24 cellular contexts compared by ENCODE assay signal in genomic region chr2:240872317-240873097, GRCh38. TPM values are rescaled to one million over a fixed set of nuclear protein-coding genes. Genes with fewer than 3 reads are reported as not detected.
DNase-seq lines count a peak whose midpoint lies in the region; ATAC-seq and TF ChIP-seq lines count a peak whose summit lies in the region.
"Had no signal": no experiment of that assay in that cellular context is flagged by ENCODE, and none has a peak within 500 bp of the region (broad histone marks: within the 10 kb centered on the region; RNA-seq: fewer than 3 reads in every experiment).

No MANE protein-coding gene starts in this region.

- WGBS in spleen, 5 donors = 88 to 93% (median 89%) methylated on average over 13 to 17 of the region's 17 CpGs

- H3K9me3 ChIP-seq in spleen = no peaks in the 10 kb centered on the region
- H3K9me3 ChIP-seq: BLaER1 had no signal

- no peak overlapping the region for H3K4me3 ChIP-seq in spleen
- H3K4me3 ChIP-seq: BLaER1, GM12878 had no signal

- peaks cover 0 to 26% (median 8%) of the 10 kb centered on the region in 6 donors for H3K4me1 ChIP-seq in spleen

- intact Hi-C loops in spleen (cut with DNase I; ENCODE audit: low total_unique reads) = no loop called here

- no peaks in the 10 kb centered on the region for H3K36me3 ChIP-seq in spleen
- H3K36me3 ChIP-seq: BLaER1 had no signal

- DNase-seq in DMS 273 (lab: John Stamatoyannopoulos, UW; ENCODE audit: unreplicated experiment) = peak; percentile 35
- DNase-seq in DMS 273 treated with DMSO at 0.1 percent for 48 hours (lab: John Stamatoyannopoulos, UW) = no peak
- DNase-seq in NCI-H69 (lab: John Stamatoyannopoulos, UW) = peak; percentile 43
- DNase-seq in left lobe of liver (ENCODE audit: low spot score) = peak; percentile 68
- peak; percentile 71 for DNase-seq in spleen
- no peak for DNase-seq in amygdala (lab: John Stamatoyannopoulos, UW)
- DNase-seq in NCI-H1694 treated with DMSO at 0.1 percent for 48 hours (lab: John Stamatoyannopoulos, UW) = no peak
- DNase-seq: CD8-positive, alpha-beta T cell; GDM1; NCI-H1105 treated with DMSO at 0.1 percent for 48 hours; NCI-H187 treated with DMSO at 0.1 percent for 48 hours; NCI-H345; NCI-H526; OCI-M1; SIG-M5 had no signal

- ATAC-seq in left lobe of liver (no peak), HG02798 (IDR thresholded peaks at IDR 0.05; ENCODE audit: poor library complexity, unreplicated experiment) (no peak)
- ATAC-seq: CD8-positive, alpha-beta T cell; GM12878 had no signal

- no peaks in the 10 kb centered on the region for H3K27me3 ChIP-seq in spleen (replicated peaks in 1 of 7)
- H3K27me3 ChIP-seq: BLaER1 had no signal

- no peak for TF ChIP-seq POLR2A in spleen (IDR thresholded peaks at IDR 0.05)

- H3K27ac ChIP-seq in spleen = no peak overlapping the region
- H3K27ac ChIP-seq: 22Rv1, BLaER1 had no signal

- TF ChIP-seq CTCF in spleen (IDR thresholded peaks at IDR 0.05 in 8 of 11, conservative IDR thresholded peaks at IDR 0.05 in 3 of 11) = no peak

RNA-seq across cellular contexts. Expression of gene AGXT, which starts 3.9 kb away (rescaled TPM):
- 1,805 TPM for total RNA-seq in left lobe of liver
- 1 to 10 TPM in 5 of 7 donors, under 1 TPM in 1, not detected in 1; 0.70 to 4.5 (median 3.8) TPM for total RNA-seq in spleen
- 1 to 10 TPM in 2 of 3 donors, under 1 TPM in 1; 0.61 to 1.5 (median 1.2) TPM for polyA plus RNA-seq in spleen
- total RNA-seq: CD8-positive, alpha-beta T cell; H4; LHCN-M2 had no signal
- polyA plus RNA-seq: GM12878, IgD-negative memory B cell had no signal

RNA-seq across cellular contexts. Expression of gene MAB21L4, which starts 23.4 kb away (rescaled TPM):
- total RNA-seq in left lobe of liver (19.3 TPM), spleen (under 1 TPM in 2 of 7 donors, not detected in 5; 0.33 to 0.70 TPM)
- polyA plus RNA-seq in spleen = under 1 TPM in 2 of 3 donors, not detected in 1; 0.04 to 0.13 TPM
- total RNA-seq: CD8-positive, alpha-beta T cell; GM12878; H4; LHCN-M2; RPMI7951 had no signal
- polyA plus RNA-seq: IgD-negative memory B cell had no signal

RNA-seq across cellular contexts. Expression of gene CROCC2, which starts 33.6 kb away (rescaled TPM):
- total RNA-seq in left lobe of liver (0.05 TPM), spleen (1 to 10 TPM in 4 of 7 donors, under 1 TPM in 3; 0.29 to 3.6 (median 1.1) TPM)
- under 1 TPM; 0.04 to 0.74 (median 0.17) TPM for polyA plus RNA-seq in spleen
- total RNA-seq: CD8-positive, alpha-beta T cell; GM12878; H4; HT-29 had no signal
- polyA plus RNA-seq: GM12878, IgD-negative memory B cell had no signal

RNA-seq across cellular contexts. Expression of gene KIF1A, which starts 52.5 kb away (rescaled TPM):
- total RNA-seq in left lobe of liver = 1.1 TPM
- 1 to 10 TPM in 2 of 7 donors, under 1 TPM in 4, not detected in 1; 0.17 to 2.0 (median 0.86) TPM for total RNA-seq in spleen
- under 1 TPM; 0.02 to 0.11 (median 0.10) TPM for polyA plus RNA-seq in spleen
- total RNA-seq: CD8-positive, alpha-beta T cell; HT-29 had no signal
- polyA plus RNA-seq: IgD-negative memory B cell had no signal

Comparison
In these comparisons a context has a peak if more than half of its experiments do, and no peak if none do; other contexts are left out.
1. DNase-seq: peak in DMS 273 (single experiment), NCI-H69 (single experiment), left lobe of liver (single experiment) and spleen (single experiment); none in DMS 273 treated with DMSO at 0.1 percent for 48 hours (single experiment), amygdala (0 of 56) and NCI-H1694 treated with DMSO at 0.1 percent for 48 hours (single experiment).
2. RNA of gene AGXT, which starts 3.9 kb away (total RNA-seq): 1,805 TPM in left lobe of liver (single experiment); 0.70 to 4.5 TPM in spleen; every median in the first group is over 100 times any median in the second.
3. RNA of gene MAB21L4, which starts 23.4 kb away (total RNA-seq): 19.3 TPM in left lobe of liver (single experiment); 0.33 to 0.70 TPM in spleen; every median in the first group is over 10 times any median in the second.